Comparison of ENCODE assay signal across 25 cellular contexts in genomic region chr10:122157451-122157850, GRCh38.
DNase-seq lines count a peak whose midpoint lies in the region; ATAC-seq and TF ChIP-seq lines count a peak whose summit lies in the region.
"Had no signal": no experiment of that assay in that cellular context is flagged by ENCODE, and none has a peak within 500 bp of the region (broad histone marks: within the 10 kb centered on the region; RNA-seq: fewer than 3 reads in every experiment).

No MANE protein-coding gene starts in this region.

- H3K4me1 ChIP-seq in breast epithelium = no peaks in the 10 kb centered on the region
- peaks cover 45% of the 10 kb centered on the region for H3K4me1 ChIP-seq in neural progenitor cell
- H3K4me1 ChIP-seq: Caco-2, SJCRH30 had no signal

- TF ChIP-seq CTCF in MCF 10A (IDR thresholded peaks at IDR 0.05; ENCODE audit: unreplicated experiment) = no peak
- TF ChIP-seq CTCF in breast epithelium (IDR thresholded peaks at IDR 0.05) = no peak
- no peak for TF ChIP-seq CTCF in fibroblast of mammary gland (conservative IDR thresholded peaks at IDR 0.05; ENCODE audit: control insufficient read depth, insufficient read depth, low read depth, low read length)
- TF ChIP-seq CTCF in neural progenitor cell (IDR thresholded peaks at IDR 0.05) = no peak

- H3K36me3 ChIP-seq in breast epithelium (no peaks in the 10 kb centered on the region), neural progenitor cell (no peaks in the 10 kb centered on the region)
- H3K36me3 ChIP-seq: MG63, SJCRH30 had no signal

- no peak overlapping the region for H3K4me3 Mint-ChIP-seq in MCF 10A (ENCODE audit: unreplicated experiment)
- peak overlapping the region; percentile 4 for H3K4me3 Mint-ChIP-seq in neural progenitor cell
- H3K4me3 Mint-ChIP-seq: B cell; CD8-positive, alpha-beta T cell had no signal

- DNase-seq in MCF 10A (ENCODE audit: unreplicated experiment) (peak; percentile 19), breast epithelium (ENCODE audit: low spot score in 2 of 2) (no peak), fibroblast of mammary gland (ENCODE audit: low read depth) (peak; percentile 51), neural progenitor cell (ENCODE audit: low spot score) (no peak), NCI-H510A treated with DMSO at 0.1 percent for 48 hours (lab: John Stamatoyannopoulos, UW) (no peak)
- no peak for DNase-seq in activated naive CD4-positive, alpha-beta T cell (lab: John Stamatoyannopoulos, UW)
- DNase-seq: Caco-2; CD8-positive, alpha-beta T cell; EL; GDM1; KBM-7; MG63; NCI-H1105 treated with DMSO at 0.1 percent for 48 hours; NCI-H146; NCI-H2029; NCI-H446 treated with DMSO at 0.1 percent for 48 hours; NCI-H526 treated with DMSO at 0.1 percent for 48 hours; PC-9; SJCRH30 had no signal

- ATAC-seq in HG02571 (IDR thresholded peaks at IDR 0.05; ENCODE audit: unreplicated experiment) (no peak), GM18520 (IDR thresholded peaks at IDR 0.05; ENCODE audit: unreplicated experiment) (no peak)
- ATAC-seq: CD8-positive, alpha-beta T cell; GM12878; Right ventricle myocardium inferior had no signal

- CTCF ChIA-PET in MCF 10A (lab: Yijun Ruan, JAX) = interaction anchor here (0.6 to 0.9 kb wide), 3 partner anchors 18 to 416 kb away, joined by 3 to 4 read pairs (median 4); no protein-coding TSS in a partner anchor

- H3K36me3 Mint-ChIP-seq in MCF 10A (ENCODE audit: insufficient read depth, unreplicated experiment) (peaks cover 98% of the 10 kb centered on the region), neural progenitor cell (no peaks in the 10 kb centered on the region)
- H3K36me3 Mint-ChIP-seq: CD8-positive, alpha-beta T cell had no signal

- H3K27ac ChIP-seq in breast epithelium = no peak overlapping the region
- no peak overlapping the region for H3K27ac ChIP-seq in neural progenitor cell
- H3K27ac ChIP-seq: 22Rv1, PC-9, SJCRH30 had no signal

- H3K4me2 ChIP-seq in neural progenitor cell = no peak overlapping the region
- H3K4me2 ChIP-seq: PC-9 had no signal

- intact Hi-C loops in MCF 10A (cut with micrococcal nuclease) (no loop called here), breast epithelium (cut with DNase I; ENCODE audit: low total_unique reads) (no loop called here)

- H3K27me3 Mint-ChIP-seq in MCF 10A (ENCODE audit: insufficient read depth, unreplicated experiment) (no peaks in the 10 kb centered on the region), neural progenitor cell (ENCODE audit: insufficient read depth, low read depth) (peaks cover 6% of the 10 kb centered on the region)

- no peak for TF ChIP-seq POLR2A in breast epithelium (IDR thresholded peaks at IDR 0.05)

- no peak overlapping the region for H2AFZ ChIP-seq in neural progenitor cell (replicated peaks)
- H2AFZ ChIP-seq: PC-9 had no signal

- H3K27me3 ChIP-seq in breast epithelium (no peaks in the 10 kb centered on the region), neural progenitor cell (no peaks in the 10 kb centered on the region)
- H3K27me3 ChIP-seq: MG63, SJCRH30 had no signal

- no peak overlapping the region for H3K9ac ChIP-seq in neural progenitor cell

- peak overlapping the region; percentile 75 for H3K27ac Mint-ChIP-seq in MCF 10A (ENCODE audit: low read depth, unreplicated experiment)
- H3K27ac Mint-ChIP-seq in neural progenitor cell = no peak overlapping the region
- H3K27ac Mint-ChIP-seq: B cell; CD8-positive, alpha-beta T cell had no signal

- H3K9me3 ChIP-seq in breast epithelium (no peaks in the 10 kb centered on the region), neural progenitor cell (ENCODE audit: low read depth) (no peaks in the 10 kb centered on the region)
- H3K9me3 ChIP-seq: Caco-2, MG63, SJCRH30 had no signal

- H3K4me1 Mint-ChIP-seq in MCF 10A (ENCODE audit: insufficient read depth, unreplicated experiment) (peaks cover 17% of the 10 kb centered on the region), neural progenitor cell (peaks cover 66% of the 10 kb centered on the region)
- H3K4me1 Mint-ChIP-seq: B cell had no signal

- BruUV-seq in MCF 10A (replicated peaks; lab: Mats Ljungman, UMichigan) = no TSS peak

- H3K79me2 ChIP-seq in neural progenitor cell (ENCODE audit: low read depth) = no peaks in the 10 kb centered on the region

- peaks cover 26% of the 10 kb centered on the region for H3F3A ChIP-seq in neural progenitor cell (ENCODE audit: low read depth)

- no peaks in the 10 kb centered on the region for H4K20me1 ChIP-seq in neural progenitor cell (ENCODE audit: low read depth)

- H3K4me3 ChIP-seq in breast epithelium (no peak overlapping the region), fibroblast of mammary gland (ENCODE audit: control insufficient read depth, low read depth, low read length) (no peak overlapping the region), neural progenitor cell (no peak overlapping the region)
- H3K4me3 ChIP-seq: GM12878, MG63, PC-9, SJCRH30 had no signal

- H3K9me3 Mint-ChIP-seq in MCF 10A (ENCODE audit: unreplicated experiment) (no peaks in the 10 kb centered on the region), neural progenitor cell (no peaks in the 10 kb centered on the region)
- H3K9me3 Mint-ChIP-seq: CD8-positive, alpha-beta T cell had no signal

- POLR2A ChIA-PET in MCF 10A (lab: Yijun Ruan, JAX) = interaction anchor here (0.6 to 1.0 kb wide), 3 partner anchors 8 to 1191 kb away, joined by 3 read pairs; no protein-coding TSS in a partner anchor

Comparison
In these comparisons a context has a peak if more than half of its experiments do, and no peak if none do; other contexts are left out.
1. DNase-seq: peak in MCF 10A (single experiment) and fibroblast of mammary gland (single experiment); none in breast epithelium (0 of 2), neural progenitor cell (single experiment), NCI-H510A treated with DMSO at 0.1 percent for 48 hours (single experiment) and activated naive CD4-positive, alpha-beta T cell (0 of 4).